1 cellular context compared by ENCODE assay signal in the genomic region with DNA sequence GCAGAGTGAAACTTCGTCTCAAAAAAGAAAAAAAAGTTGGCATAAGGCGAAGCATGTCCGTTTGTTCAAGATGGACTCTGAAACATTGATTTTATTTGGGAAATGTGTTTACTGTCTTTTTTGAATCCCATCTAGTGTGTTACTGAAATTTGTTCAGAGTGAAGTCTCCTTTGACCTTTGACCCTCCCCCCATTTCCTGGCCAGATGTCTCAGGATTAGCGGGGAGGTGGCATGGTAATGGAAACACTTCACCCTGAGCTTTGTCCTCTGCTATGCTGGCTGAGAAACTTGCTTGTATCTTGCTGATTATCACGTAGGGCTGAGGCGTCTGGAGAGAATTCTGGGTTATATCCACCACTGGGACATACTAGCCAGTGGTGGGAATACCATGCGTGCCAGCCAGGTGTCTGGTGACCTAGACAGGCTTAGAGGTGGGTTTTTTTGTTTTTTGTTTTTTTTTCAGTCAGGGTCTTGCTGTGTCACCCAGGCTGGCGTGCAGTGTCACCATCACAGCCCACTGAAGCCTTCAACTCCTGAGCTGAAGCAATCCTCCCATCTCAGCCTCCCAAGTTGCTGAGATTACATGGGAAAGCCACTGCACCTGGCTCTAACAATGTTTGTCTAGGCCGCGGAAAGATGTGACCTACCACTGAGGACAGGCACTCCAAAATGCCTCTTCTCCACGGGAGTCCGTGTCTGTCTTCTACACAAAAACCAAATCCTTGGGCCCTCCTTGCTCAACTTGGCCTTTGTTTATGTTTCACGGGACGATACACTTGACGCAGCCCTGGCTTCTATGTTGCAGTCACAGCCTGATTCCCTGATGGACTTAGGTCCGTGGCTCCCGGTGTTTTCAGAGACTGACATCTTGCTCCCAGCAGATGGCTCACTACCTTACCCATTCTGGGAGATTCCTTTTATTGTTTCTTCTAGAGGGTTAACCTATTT.
TF ChIP-seq lines count a peak whose summit lies in the region.

No MANE protein-coding gene starts in this region.

TF ChIP-seq in HepG2, 621 proteins besides CTCF, POLR2A, EP300 and RAD21 (continued from another document and continues in another):
- TF ChIP-seq, protein P1, sequence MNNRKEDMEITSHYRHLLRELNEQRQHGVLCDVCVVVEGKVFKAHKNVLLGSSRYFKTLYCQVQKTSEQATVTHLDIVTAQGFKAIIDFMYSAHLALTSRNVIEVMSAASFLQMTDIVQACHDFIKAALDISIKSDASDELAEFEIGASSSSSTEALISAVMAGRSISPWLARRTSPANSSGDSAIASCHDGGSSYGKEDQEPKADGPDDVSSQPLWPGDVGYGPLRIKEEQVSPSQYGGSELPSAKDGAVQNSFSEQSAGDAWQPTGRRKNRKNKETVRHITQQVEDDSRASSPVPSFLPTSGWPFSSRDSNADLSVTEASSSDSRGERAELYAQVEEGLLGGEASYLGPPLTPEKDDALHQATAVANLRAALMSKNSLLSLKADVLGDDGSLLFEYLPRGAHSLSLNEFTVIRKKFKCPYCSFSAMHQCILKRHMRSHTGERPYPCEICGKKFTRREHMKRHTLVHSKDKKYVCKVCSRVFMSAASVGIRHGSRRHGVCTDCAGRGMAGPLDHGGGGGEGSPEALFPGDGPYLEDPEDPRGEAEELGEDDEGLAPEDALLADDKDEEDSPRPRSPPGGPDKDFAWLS (CRISPR knock-in tag; IDR thresholded peaks at IDR 0.05; ENCODE audit: borderline replicate concordance), result 0 out of 2 replicates have a peak, but pooled peaks have one; percentile 69
- TF ChIP-seq ARNTL (CRISPR knock-in tag; IDR thresholded peaks at IDR 0.05), result 0 out of 2 replicates have a peak, but pooled peaks have one; percentile 37
- peak; percentile 79 for TF ChIP-seq GATAD2A (CRISPR knock-in tag; IDR thresholded peaks at IDR 0.05)
- TF ChIP-seq, protein P2, sequence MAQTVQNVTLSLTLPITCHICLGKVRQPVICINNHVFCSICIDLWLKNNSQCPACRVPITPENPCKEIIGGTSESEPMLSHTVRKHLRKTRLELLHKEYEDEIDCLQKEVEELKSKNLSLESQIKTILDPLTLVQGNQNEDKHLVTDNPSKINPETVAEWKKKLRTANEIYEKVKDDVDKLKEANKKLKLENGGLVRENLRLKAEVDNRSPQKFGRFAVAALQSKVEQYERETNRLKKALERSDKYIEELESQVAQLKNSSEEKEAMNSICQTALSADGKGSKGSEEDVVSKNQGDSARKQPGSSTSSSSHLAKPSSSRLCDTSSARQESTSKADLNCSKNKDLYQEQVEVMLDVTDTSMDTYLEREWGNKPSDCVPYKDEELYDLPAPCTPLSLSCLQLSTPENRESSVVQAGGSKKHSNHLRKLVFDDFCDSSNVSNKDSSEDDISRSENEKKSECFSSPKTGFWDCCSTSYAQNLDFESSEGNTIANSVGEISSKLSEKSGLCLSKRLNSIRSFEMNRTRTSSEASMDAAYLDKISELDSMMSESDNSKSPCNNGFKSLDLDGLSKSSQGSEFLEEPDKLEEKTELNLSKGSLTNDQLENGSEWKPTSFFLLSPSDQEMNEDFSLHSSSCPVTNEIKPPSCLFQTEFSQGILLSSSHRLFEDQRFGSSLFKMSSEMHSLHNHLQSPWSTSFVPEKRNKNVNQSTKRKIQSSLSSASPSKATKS (CRISPR knock-in tag; IDR thresholded peaks at IDR 0.05), result peak; percentile 51; the same call in 1 of the 2 replicates
- TF ChIP-seq, protein P3, sequence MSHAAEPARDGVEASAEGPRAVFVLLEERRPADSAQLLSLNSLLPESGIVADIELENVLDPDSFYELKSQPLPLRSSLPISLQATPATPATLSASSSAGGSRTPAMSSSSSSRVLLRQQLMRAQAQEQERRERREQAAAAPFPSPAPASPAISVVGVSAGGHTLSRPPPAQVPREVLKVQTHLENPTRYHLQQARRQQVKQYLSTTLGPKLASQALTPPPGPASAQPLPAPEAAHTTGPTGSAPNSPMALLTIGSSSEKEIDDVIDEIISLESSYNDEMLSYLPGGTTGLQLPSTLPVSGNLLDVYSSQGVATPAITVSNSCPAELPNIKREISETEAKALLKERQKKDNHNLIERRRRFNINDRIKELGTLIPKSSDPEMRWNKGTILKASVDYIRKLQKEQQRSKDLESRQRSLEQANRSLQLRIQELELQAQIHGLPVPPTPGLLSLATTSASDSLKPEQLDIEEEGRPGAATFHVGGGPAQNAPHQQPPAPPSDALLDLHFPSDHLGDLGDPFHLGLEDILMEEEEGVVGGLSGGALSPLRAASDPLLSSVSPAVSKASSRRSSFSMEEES (CRISPR knock-in tag; IDR thresholded peaks at IDR 0.05), result 0 out of 2 replicates have a peak, but pooled peaks have one; percentile 12
- peak; percentile 28; the same call in 1 of the 2 replicates for TF ChIP-seq RXRB (CRISPR knock-in tag; IDR thresholded peaks at IDR 0.05; ENCODE audit: borderline replicate concordance)
- no peak for TF ChIP-seq HNRNPK (IDR thresholded peaks at IDR 0.05; ENCODE audit: low read depth, low read length, poor library complexity, severe bottlenecking)
- TF ChIP-seq, protein P4, sequence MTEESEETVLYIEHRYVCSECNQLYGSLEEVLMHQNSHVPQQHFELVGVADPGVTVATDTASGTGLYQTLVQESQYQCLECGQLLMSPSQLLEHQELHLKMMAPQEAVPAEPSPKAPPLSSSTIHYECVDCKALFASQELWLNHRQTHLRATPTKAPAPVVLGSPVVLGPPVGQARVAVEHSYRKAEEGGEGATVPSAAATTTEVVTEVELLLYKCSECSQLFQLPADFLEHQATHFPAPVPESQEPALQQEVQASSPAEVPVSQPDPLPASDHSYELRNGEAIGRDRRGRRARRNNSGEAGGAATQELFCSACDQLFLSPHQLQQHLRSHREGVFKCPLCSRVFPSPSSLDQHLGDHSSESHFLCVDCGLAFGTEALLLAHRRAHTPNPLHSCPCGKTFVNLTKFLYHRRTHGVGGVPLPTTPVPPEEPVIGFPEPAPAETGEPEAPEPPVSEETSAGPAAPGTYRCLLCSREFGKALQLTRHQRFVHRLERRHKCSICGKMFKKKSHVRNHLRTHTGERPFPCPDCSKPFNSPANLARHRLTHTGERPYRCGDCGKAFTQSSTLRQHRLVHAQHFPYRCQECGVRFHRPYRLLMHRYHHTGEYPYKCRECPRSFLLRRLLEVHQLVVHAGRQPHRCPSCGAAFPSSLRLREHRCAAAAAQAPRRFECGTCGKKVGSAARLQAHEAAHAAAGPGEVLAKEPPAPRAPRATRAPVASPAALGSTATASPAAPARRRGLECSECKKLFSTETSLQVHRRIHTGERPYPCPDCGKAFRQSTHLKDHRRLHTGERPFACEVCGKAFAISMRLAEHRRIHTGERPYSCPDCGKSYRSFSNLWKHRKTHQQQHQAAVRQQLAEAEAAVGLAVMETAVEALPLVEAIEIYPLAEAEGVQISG (CRISPR knock-in tag; IDR thresholded peaks at IDR 0.05), result 0 out of 2 replicates have a peak, but pooled peaks have one; percentile 31
- 0 out of 2 replicates have a peak, but pooled peaks have one; percentile 28 for TF ChIP-seq ZNF788 (CRISPR knock-in tag; IDR thresholded peaks at IDR 0.05; ENCODE audit: borderline replicate concordance)
- TF ChIP-seq ZNF124 (CRISPR knock-in tag; IDR thresholded peaks at IDR 0.05), result no peak
- TF ChIP-seq ZFP1 (CRISPR knock-in tag; IDR thresholded peaks at IDR 0.05), result no peak
- peak; percentile 68; the same call in 1 of the 2 replicates for TF ChIP-seq SSRP1 (CRISPR knock-in tag; IDR thresholded peaks at IDR 0.05)
- no peak for TF ChIP-seq ZNF616 (CRISPR knock-in tag; IDR thresholded peaks at IDR 0.05; ENCODE audit: low read depth)
- no peak for TF ChIP-seq ZC3H4 (CRISPR knock-in tag; IDR thresholded peaks at IDR 0.05; ENCODE audit: borderline replicate concordance)
- no peak for TF ChIP-seq MAZ (IDR thresholded peaks at IDR 0.05; ENCODE audit: borderline replicate concordance, low read depth, low read length)
- peak; percentile 42; the same call in 1 of the 2 replicates for TF ChIP-seq MAZ (CRISPR knock-in tag; IDR thresholded peaks at IDR 0.05; ENCODE audit: low read depth)
- TF ChIP-seq, protein P5, sequence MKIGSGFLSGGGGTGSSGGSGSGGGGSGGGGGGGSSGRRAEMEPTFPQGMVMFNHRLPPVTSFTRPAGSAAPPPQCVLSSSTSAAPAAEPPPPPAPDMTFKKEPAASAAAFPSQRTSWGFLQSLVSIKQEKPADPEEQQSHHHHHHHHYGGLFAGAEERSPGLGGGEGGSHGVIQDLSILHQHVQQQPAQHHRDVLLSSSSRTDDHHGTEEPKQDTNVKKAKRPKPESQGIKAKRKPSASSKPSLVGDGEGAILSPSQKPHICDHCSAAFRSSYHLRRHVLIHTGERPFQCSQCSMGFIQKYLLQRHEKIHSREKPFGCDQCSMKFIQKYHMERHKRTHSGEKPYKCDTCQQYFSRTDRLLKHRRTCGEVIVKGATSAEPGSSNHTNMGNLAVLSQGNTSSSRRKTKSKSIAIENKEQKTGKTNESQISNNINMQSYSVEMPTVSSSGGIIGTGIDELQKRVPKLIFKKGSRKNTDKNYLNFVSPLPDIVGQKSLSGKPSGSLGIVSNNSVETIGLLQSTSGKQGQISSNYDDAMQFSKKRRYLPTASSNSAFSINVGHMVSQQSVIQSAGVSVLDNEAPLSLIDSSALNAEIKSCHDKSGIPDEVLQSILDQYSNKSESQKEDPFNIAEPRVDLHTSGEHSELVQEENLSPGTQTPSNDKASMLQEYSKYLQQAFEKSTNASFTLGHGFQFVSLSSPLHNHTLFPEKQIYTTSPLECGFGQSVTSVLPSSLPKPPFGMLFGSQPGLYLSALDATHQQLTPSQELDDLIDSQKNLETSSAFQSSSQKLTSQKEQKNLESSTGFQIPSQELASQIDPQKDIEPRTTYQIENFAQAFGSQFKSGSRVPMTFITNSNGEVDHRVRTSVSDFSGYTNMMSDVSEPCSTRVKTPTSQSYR (CRISPR knock-in tag; IDR thresholded peaks at IDR 0.05; ENCODE audit: borderline replicate concordance), result peak; percentile 10; the same call in 1 of the 2 replicates
- TF ChIP-seq, protein P6, sequence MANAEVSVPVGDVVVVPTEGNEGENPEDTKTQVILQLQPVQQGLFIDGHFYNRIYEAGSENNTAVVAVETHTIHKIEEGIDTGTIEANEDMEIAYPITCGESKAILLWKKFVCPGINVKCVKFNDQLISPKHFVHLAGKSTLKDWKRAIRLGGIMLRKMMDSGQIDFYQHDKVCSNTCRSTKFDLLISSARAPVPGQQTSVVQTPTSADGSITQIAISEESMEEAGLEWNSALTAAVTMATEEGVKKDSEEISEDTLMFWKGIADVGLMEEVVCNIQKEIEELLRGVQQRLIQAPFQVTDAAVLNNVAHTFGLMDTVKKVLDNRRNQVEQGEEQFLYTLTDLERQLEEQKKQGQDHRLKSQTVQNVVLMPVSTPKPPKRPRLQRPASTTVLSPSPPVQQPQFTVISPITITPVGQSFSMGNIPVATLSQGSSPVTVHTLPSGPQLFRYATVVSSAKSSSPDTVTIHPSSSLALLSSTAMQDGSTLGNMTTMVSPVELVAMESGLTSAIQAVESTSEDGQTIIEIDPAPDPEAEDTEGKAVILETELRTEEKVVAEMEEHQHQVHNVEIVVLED (CRISPR knock-in tag; IDR thresholded peaks at IDR 0.05; ENCODE audit: borderline replicate concordance), result peak; percentile 37; the same call in 1 of the 2 replicates
- TF ChIP-seq, protein P7, sequence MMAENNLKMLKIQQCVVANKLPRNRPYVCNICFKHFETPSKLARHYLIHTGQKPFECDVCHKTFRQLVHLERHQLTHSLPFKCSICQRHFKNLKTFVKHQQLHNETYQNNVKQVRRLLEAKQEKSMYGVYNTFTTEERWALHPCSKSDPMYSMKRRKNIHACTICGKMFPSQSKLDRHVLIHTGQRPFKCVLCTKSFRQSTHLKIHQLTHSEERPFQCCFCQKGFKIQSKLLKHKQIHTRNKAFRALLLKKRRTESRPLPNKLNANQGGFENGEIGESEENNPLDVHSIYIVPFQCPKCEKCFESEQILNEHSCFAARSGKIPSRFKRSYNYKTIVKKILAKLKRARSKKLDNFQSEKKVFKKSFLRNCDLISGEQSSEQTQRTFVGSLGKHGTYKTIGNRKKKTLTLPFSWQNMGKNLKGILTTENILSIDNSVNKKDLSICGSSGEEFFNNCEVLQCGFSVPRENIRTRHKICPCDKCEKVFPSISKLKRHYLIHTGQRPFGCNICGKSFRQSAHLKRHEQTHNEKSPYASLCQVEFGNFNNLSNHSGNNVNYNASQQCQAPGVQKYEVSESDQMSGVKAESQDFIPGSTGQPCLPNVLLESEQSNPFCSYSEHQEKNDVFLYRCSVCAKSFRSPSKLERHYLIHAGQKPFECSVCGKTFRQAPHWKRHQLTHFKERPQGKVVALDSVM (CRISPR knock-in tag; IDR thresholded peaks at IDR 0.05), result peak; percentile 91
- TF ChIP-seq, protein P8, sequence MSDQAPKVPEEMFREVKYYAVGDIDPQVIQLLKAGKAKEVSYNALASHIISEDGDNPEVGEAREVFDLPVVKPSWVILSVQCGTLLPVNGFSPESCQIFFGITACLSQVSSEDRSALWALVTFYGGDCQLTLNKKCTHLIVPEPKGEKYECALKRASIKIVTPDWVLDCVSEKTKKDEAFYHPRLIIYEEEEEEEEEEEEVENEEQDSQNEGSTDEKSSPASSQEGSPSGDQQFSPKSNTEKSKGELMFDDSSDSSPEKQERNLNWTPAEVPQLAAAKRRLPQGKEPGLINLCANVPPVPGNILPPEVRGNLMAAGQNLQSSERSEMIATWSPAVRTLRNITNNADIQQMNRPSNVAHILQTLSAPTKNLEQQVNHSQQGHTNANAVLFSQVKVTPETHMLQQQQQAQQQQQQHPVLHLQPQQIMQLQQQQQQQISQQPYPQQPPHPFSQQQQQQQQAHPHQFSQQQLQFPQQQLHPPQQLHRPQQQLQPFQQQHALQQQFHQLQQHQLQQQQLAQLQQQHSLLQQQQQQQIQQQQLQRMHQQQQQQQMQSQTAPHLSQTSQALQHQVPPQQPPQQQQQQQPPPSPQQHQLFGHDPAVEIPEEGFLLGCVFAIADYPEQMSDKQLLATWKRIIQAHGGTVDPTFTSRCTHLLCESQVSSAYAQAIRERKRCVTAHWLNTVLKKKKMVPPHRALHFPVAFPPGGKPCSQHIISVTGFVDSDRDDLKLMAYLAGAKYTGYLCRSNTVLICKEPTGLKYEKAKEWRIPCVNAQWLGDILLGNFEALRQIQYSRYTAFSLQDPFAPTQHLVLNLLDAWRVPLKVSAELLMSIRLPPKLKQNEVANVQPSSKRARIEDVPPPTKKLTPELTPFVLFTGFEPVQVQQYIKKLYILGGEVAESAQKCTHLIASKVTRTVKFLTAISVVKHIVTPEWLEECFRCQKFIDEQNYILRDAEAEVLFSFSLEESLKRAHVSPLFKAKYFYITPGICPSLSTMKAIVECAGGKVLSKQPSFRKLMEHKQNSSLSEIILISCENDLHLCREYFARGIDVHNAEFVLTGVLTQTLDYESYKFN (CRISPR knock-in tag; conservative IDR thresholded peaks at IDR 0.05), result peak; percentile 70
- TF ChIP-seq ATF7-NPFF (CRISPR knock-in tag; IDR thresholded peaks at IDR 0.05; ENCODE audit: low read depth), result 0 out of 2 replicates have a peak, but pooled peaks have one; percentile 11
- TF ChIP-seq ETV5 (CRISPR knock-in tag; IDR thresholded peaks at IDR 0.05; ENCODE audit: borderline replicate concordance), result peak; percentile 16; the same call in 1 of the 2 replicates
- 0 out of 2 replicates have a peak, but pooled peaks have one; percentile 41 for TF ChIP-seq ZFP90 (CRISPR knock-in tag; IDR thresholded peaks at IDR 0.05; ENCODE audit: borderline replicate concordance)
- no peak for TF ChIP-seq FOXK2 (IDR thresholded peaks at IDR 0.05)
- peak; percentile 29 for TF ChIP-seq ZMYM4 (CRISPR knock-in tag; IDR thresholded peaks at IDR 0.05)
- peak; percentile 71 for TF ChIP-seq HNF4G (IDR thresholded peaks at IDR 0.05; ENCODE audit: borderline replicate concordance, low read depth, low read length)
- no peak for TF ChIP-seq HNF4G (CRISPR knock-in tag; IDR thresholded peaks at IDR 0.05; ENCODE audit: borderline replicate concordance, low read depth)
- TF ChIP-seq, protein P9, sequence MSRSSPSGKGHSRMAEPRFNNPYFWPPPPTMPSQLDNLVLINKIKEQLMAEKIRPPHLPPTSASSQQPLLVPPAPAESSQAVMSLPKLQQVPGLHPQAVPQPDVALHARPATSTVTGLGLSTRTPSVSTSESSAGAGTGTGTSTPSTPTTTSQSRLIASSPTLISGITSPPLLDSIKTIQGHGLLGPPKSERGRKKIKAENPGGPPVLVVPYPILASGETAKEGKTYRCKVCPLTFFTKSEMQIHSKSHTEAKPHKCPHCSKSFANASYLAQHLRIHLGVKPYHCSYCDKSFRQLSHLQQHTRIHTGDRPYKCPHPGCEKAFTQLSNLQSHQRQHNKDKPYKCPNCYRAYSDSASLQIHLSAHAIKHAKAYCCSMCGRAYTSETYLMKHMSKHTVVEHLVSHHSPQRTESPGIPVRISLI (CRISPR knock-in tag; IDR thresholded peaks at IDR 0.05; ENCODE audit: borderline replicate concordance), result peak; percentile 54; the same call in 1 of the 2 replicates
